ENCODE assay signal across 26 cellular contexts in genomic region chr10:24305551-24306506, GRCh38.
DNase-seq lines count a peak whose midpoint lies in the region; ATAC-seq and TF ChIP-seq lines count a peak whose summit lies in the region.
"Had no signal": no experiment of that assay in that cellular context is flagged by ENCODE, and none has a peak within 500 bp of the region (broad histone marks: within the 10 kb centered on the region; RNA-seq: fewer than 3 reads in every experiment).

No MANE protein-coding gene starts in this region.

- peak overlapping the region in 2 of 3 experiments; percentile 69 to 85 for H3K27ac Mint-ChIP-seq in nephron
- H3K27ac Mint-ChIP-seq: activated CD4-positive, alpha-beta T cell treated with anti-CD3 and anti-CD28 coated beads, Interleukin-2, amount 10 ng/mL, durations not matched to agents 24 days and 14 days; activated T-helper 1 cell treated with anti-CD3 and anti-CD28 coated beads, Interleukin-12 subunit alpha, Interleukin-12 subunit beta, Interleukin-2, Interleukin-4 antibody, amounts not matched to agents 30 ng/mL and 10 ng/mL and 1 ng/mL, durations not matched to agents 14 hours and 24 hours and 36 hours; progenitor cell of endocrine pancreas had no signal

- no peak for TF ChIP-seq RAD21 in IMR-90 (IDR thresholded peaks at IDR 0.05; ENCODE audit: low read length)

- H2AK9ac ChIP-seq in IMR-90 (replicated peaks; ENCODE audit: low read depth, low read length, poor library complexity) = no peak overlapping the region

- no peak overlapping the region for H2BK15ac ChIP-seq in IMR-90 (ENCODE audit: low read depth, low read length)

- H3K4ac ChIP-seq in IMR-90 (ENCODE audit: low read depth, low read length) = no peak overlapping the region

- POLR2A ChIA-PET in IMR-90 (lab: Charles Lee; ENCODE audit: unreplicated experiment) = no interaction called here

- no peak overlapping the region for H2BK120ac ChIP-seq in IMR-90 (ENCODE audit: low read depth, low read length)

- no peaks in the 10 kb centered on the region for H3K9me3 Mint-ChIP-seq in nephron
- H3K9me3 Mint-ChIP-seq: activated T-helper 1 cell treated with anti-CD3 and anti-CD28 coated beads, Interleukin-12 subunit alpha, Interleukin-12 subunit beta, Interleukin-2, Interleukin-4 antibody, amounts not matched to agents 30 ng/mL and 10 ng/mL and 1 ng/mL, durations not matched to agents 14 hours and 24 hours and 36 hours had no signal

- no peak overlapping the region for H2AK5ac ChIP-seq in IMR-90 (ENCODE audit: low read depth, low read length)

- dilution Hi-C loops in IMR-90 (cut with HindIII; ENCODE audit: low sequenced_read_pairs, unreplicated experiment) = no loop called here
- dilution Hi-C loops in mammary epithelial cell (cut with HindIII; ENCODE audit: low sequenced_read_pairs) = loop anchor here (5.0 kb wide), 2 partner anchors 49 to 51 kb away; no protein-coding TSS in a partner anchor

- peaks cover 43% of the 10 kb centered on the region for H3K79me2 ChIP-seq in mammary epithelial cell (ENCODE audit: insufficient read depth, low read length)

- no peak overlapping the region for H2BK5ac ChIP-seq in IMR-90 (ENCODE audit: low read depth, low read length, poor library complexity, severe bottlenecking)

- H3K4me1 Mint-ChIP-seq in nephron = peaks cover 68% of the 10 kb centered on the region
- H3K4me1 Mint-ChIP-seq: activated CD4-positive, alpha-beta T cell treated with anti-CD3 and anti-CD28 coated beads, Interleukin-2, amount 10 ng/mL, durations not matched to agents 24 days and 14 days had no signal

- CTCF ChIA-PET in IMR-90 (lab: Yijun Ruan, JAX) (no interaction called here), mammary epithelial cell (lab: Charles Lee; ENCODE audit: low non-redundant PET) (interaction anchor here (1.0 kb wide), 1 partner anchor 82 kb away, joined by 4 read pairs; no protein-coding TSS in a partner anchor)

- H4K91ac ChIP-seq in IMR-90 (ENCODE audit: insufficient read depth, low read depth, low read length) = no peak overlapping the region

- H3K36me3 Mint-ChIP-seq in nephron (ENCODE audit: low read depth) = peaks cover 54% of the 10 kb centered on the region

- TF ChIP-seq CTCF in IMR-90 (conservative IDR thresholded peaks at IDR 0.05; ENCODE audit: low read depth, low read length) (no peak), mammary epithelial cell (conservative IDR thresholded peaks at IDR 0.05 in 1 of 2, IDR thresholded peaks at IDR 0.05 in 1 of 2; ENCODE audit: extremely low read depth in 1 of 2, insufficient read depth in 1 of 2, low read depth in 1 of 2, low read length in 2 of 2) (no peak), nephron (IDR thresholded peaks at IDR 0.05; ENCODE audit: unreplicated experiment in 3 of 3) (no peak)

- DNase-seq in EH (ENCODE audit: low read depth) (peak; percentile 22), IMR-90 (peak; percentile 47), mammary epithelial cell (peak; percentile 17), AG20443 (ENCODE audit: low spot score) (no peak)
- no peak for DNase-seq in activated T-cell treated with anti-CD3 and anti-CD28 coated beads, Interleukin-2, amount 50 U/mL, for 48 hours
- DNase-seq: ACHN; activated CD4-positive, alpha-beta T cell treated with anti-CD3 and anti-CD28 coated beads, Interleukin-2, amount 10 ng/mL, durations not matched to agents 24 days and 14 days; activated naive CD4-positive, alpha-beta T cell treated with anti-CD3 and anti-CD28 coated beads, Interleukin-2, amount 50 U/mL, for 16 hours; DMS79; esophagus squamous epithelium; H7; Kasumi-1; kidney glomerular epithelial cell; NCI-H1092; NCI-H187; stimulated activated CD4-positive, alpha-beta T cell treated with anti-CD3 and anti-CD28 coated beads, Interleukin-1b, Interleukin-23, amount 100 ng/mL, for 48 hours; substantia nigra had no signal

- WGBS in IMR-90 (ENCODE audit: extremely low coverage in 2 of 2, insufficient read length in 1 of 2), 2 experiments = 67% methylated on average over 1 of the region's 8 CpGs; no CpG with 5 or more reads in 1 of the 2 experiments
- 89% methylated on average over 8 of the region's 8 CpGs for WGBS in mammary epithelial cell (ENCODE audit: low coverage, missing lambda C conversion rate)

- H3K9ac ChIP-seq in IMR-90 (ENCODE audit: low read depth, low read length) (no peak overlapping the region), mammary epithelial cell (ENCODE audit: insufficient read depth, low read length) (no peak overlapping the region)
- H3K9ac ChIP-seq: BLaER1 had no signal

- H3K4me1 ChIP-seq in IMR-90 (ENCODE audit: control insufficient read depth, insufficient read depth, low read length) = no peaks in the 10 kb centered on the region
- H3K4me1 ChIP-seq in mammary epithelial cell (ENCODE audit: insufficient read depth, low read length) = peaks cover 19% of the 10 kb centered on the region
- H3K4me1 ChIP-seq: BLaER1 had no signal

- no peak overlapping the region for H4K8ac ChIP-seq in IMR-90 (ENCODE audit: low read depth in 2 of 2, low read length in 2 of 2)

- no peak overlapping the region for H3K14ac ChIP-seq in IMR-90 (replicated peaks; ENCODE audit: low read depth, low read length)

- H3K4me3 ChIP-seq in IMR-90 (ENCODE audit: insufficient read depth, low read depth, low read length) (no peak overlapping the region), mammary epithelial cell (replicated peaks in 1 of 3; ENCODE audit: insufficient read depth in 1 of 3, low read depth in 2 of 3, low read length in 3 of 3) (no peak overlapping the region)
- H3K4me3 ChIP-seq: BLaER1, esophagus squamous epithelium, GM12878, SK-N-MC, skin epidermis had no signal

- no peak for TF ChIP-seq POLR2A in IMR-90 (IDR thresholded peaks at IDR 0.05; ENCODE audit: low read depth, low read length)

- no peak for ATAC-seq in IMR-90 (ENCODE audit: low read depth)
- no peak for ATAC-seq in GM21723 (IDR thresholded peaks at IDR 0.05; ENCODE audit: unreplicated experiment)
- ATAC-seq: GM12878 had no signal

- no peaks in the 10 kb centered on the region for H3K27me3 Mint-ChIP-seq in nephron (ENCODE audit: low read depth)
- H3K27me3 Mint-ChIP-seq: activated CD4-positive, alpha-beta T cell treated with anti-CD3 and anti-CD28 coated beads, Interleukin-2, amount 10 ng/mL, durations not matched to agents 24 days and 14 days; progenitor cell of endocrine pancreas had no signal

- H3K9me1 ChIP-seq in IMR-90 (ENCODE audit: insufficient read depth, low read length) = no peaks in the 10 kb centered on the region

- H3K27me3 ChIP-seq in IMR-90 (ENCODE audit: control insufficient read depth, insufficient read depth, low read length) = peaks cover 2% of the 10 kb centered on the region; the same call in 1 of the 2 replicates
- no peaks in the 10 kb centered on the region for H3K27me3 ChIP-seq in mammary epithelial cell (ENCODE audit: insufficient read depth, low read length)
- H3K27me3 ChIP-seq: BLaER1, esophagus squamous epithelium had no signal

- H3K36me3 ChIP-seq in IMR-90 (ENCODE audit: control insufficient read depth, insufficient read depth, low read length) = no peaks in the 10 kb centered on the region
- peaks cover 3% of the 10 kb centered on the region for H3K36me3 ChIP-seq in mammary epithelial cell (ENCODE audit: insufficient read depth, low read length)
- H3K36me3 ChIP-seq: BLaER1 had no signal

- no peak overlapping the region for H3K18ac ChIP-seq in IMR-90 (ENCODE audit: low read depth, low read length)

- H2BK20ac ChIP-seq in IMR-90 (ENCODE audit: low read depth, low read length) = no peak overlapping the region

- no peaks in the 10 kb centered on the region for H3K79me1 ChIP-seq in IMR-90 (ENCODE audit: low read depth in 1 of 2, low read length in 2 of 2)

- no peaks in the 10 kb centered on the region for H3K9me3 ChIP-seq in IMR-90 (ENCODE audit: control insufficient read depth, insufficient read depth, low read length)
- H3K9me3 ChIP-seq in mammary epithelial cell (replicated peaks; ENCODE audit: insufficient read depth, low read length) = no peaks in the 10 kb centered on the region
- H3K9me3 ChIP-seq: BLaER1, esophagus squamous epithelium had no signal

- H2AFZ ChIP-seq in IMR-90 (replicated peaks; ENCODE audit: low read length, poor library complexity) = no peak overlapping the region
- no peak overlapping the region for H2AFZ ChIP-seq in mammary epithelial cell (ENCODE audit: low read depth, low read length)

- no peak overlapping the region for H3K4me2 ChIP-seq in IMR-90 (ENCODE audit: low read depth, low read length)
- no peak overlapping the region for H3K4me2 ChIP-seq in mammary epithelial cell (ENCODE audit: insufficient read depth, low read depth, low read length)
- H3K4me2 ChIP-seq: BLaER1 had no signal

- H4K5ac ChIP-seq in IMR-90 (ENCODE audit: low read depth, low read length) = no peak overlapping the region

- H3K23ac ChIP-seq in IMR-90 (ENCODE audit: low read depth, low read length) = no peak overlapping the region

- in situ Hi-C loops in IMR-90 (cut with MboI; ENCODE audit: low sequenced_read_pairs) = no loop called here
- in situ Hi-C loops in mammary epithelial cell (cut with MboI; ENCODE audit: low sequenced_read_pairs in 2 of 2) = no loop called here

- H3K56ac ChIP-seq in IMR-90 (ENCODE audit: extremely low read depth, insufficient read depth, low read length) = no peak overlapping the region

- no peak overlapping the region for H3K27ac ChIP-seq in IMR-90 (ENCODE audit: insufficient read depth, low read length)
- no peak overlapping the region for H3K27ac ChIP-seq in mammary epithelial cell (ENCODE audit: insufficient read depth, low read depth, low read length)
- H3K27ac ChIP-seq: BLaER1, esophagus squamous epithelium, SK-N-MC, VCaP had no signal

- intact Hi-C loops in IMR-90 (cut with micrococcal nuclease) = no loop called here
- intact Hi-C loops in mammary epithelial cell (cut with micrococcal nuclease) = no loop called here

- H3K4me3 Mint-ChIP-seq in nephron = peak overlapping the region in 1 of 3 experiments; percentile 33
- H3K4me3 Mint-ChIP-seq: activated CD4-positive, alpha-beta T cell treated with anti-CD3 and anti-CD28 coated beads, Interleukin-2, amount 10 ng/mL, durations not matched to agents 24 days and 14 days; activated T-helper 1 cell treated with anti-CD3 and anti-CD28 coated beads, Interleukin-12 subunit alpha, Interleukin-12 subunit beta, Interleukin-2, Interleukin-4 antibody, amounts not matched to agents 30 ng/mL and 10 ng/mL and 1 ng/mL, durations not matched to agents 14 hours and 24 hours and 36 hours had no signal

- H4K20me1 ChIP-seq in IMR-90 (ENCODE audit: insufficient read depth, low read length) = no peaks in the 10 kb centered on the region
- no peaks in the 10 kb centered on the region for H4K20me1 ChIP-seq in mammary epithelial cell (ENCODE audit: insufficient read depth, low read length)
- H4K20me1 ChIP-seq: BLaER1 had no signal

- BruUV-seq in IMR-90 (replicated peaks; lab: Mats Ljungman, UMichigan) (no TSS peak), mammary epithelial cell (replicated peaks; lab: Mats Ljungman, UMichigan) (no TSS peak)

Comparison
In these comparisons a context has a peak if more than half of its experiments do, and no peak if none do; other contexts are left out.
1. DNase-seq: peak in EH (single experiment), IMR-90 (single experiment) and mammary epithelial cell (single experiment); none in AG20443 (single experiment) and activated T-cell treated with anti-CD3 and anti-CD28 coated beads, Interleukin-2, amount 50 U/mL, for 48 hours (0 of 2).